Comparison of ENCODE assay signal across 19 cellular contexts in the genomic region with DNA sequence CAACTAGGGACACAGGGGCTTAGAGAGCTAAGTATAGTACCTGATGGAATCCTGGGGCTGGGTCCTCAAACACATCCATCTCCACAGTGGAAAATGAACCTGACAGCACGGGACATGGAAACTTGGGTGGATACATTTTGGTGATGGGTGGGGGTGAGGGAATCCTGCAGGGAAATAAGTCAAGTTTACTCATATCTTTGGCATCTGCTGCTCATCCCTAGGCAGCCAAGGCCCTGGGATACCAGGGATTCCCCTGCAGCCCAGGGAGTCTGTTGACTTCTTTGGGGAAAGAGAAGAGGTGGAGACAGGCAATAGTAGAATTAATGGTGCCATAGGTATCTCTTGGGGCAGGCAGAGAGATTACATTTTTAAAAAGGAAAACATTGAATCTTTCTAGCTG. TPM values are rescaled to one million over a fixed set of nuclear protein-coding genes. Genes with fewer than 3 reads are reported as not detected.
A peak's percentile ranks its signal among the peaks of the same experiment; 100 is the strongest.
DNase-seq lines count a peak whose midpoint lies in the region; ATAC-seq and TF ChIP-seq lines count a peak whose summit lies in the region.
"Had no signal": no experiment of that assay in that cellular context is flagged by ENCODE, and none has a peak within 500 bp of the region (broad histone marks: within the 10 kb centered on the region; RNA-seq: fewer than 3 reads in every experiment).

No MANE protein-coding gene starts in this region.

- TF ChIP-seq POLR2A in esophagus muscularis mucosa (IDR thresholded peaks at IDR 0.05; ENCODE audit: low read depth): no peak

- no peak overlapping the region for H3K4me3 ChIP-seq in esophagus muscularis mucosa
- H3K4me3 ChIP-seq: BLaER1 treated with 17β-estradiol and CSF1 and Interleukin-3, amounts not matched to agents 10 nM and 100 nM; pancreas; tibial nerve had no signal

- intact Hi-C loops in esophagus muscularis mucosa (cut with DNase I): no loop called here

- peaks cover 32 to 81% (median 62%) of the 10 kb centered on the region in 4 donors for H3K4me1 ChIP-seq in esophagus muscularis mucosa
- H3K4me1 ChIP-seq: tibial nerve had no signal

- peaks cover 0 to 45% (median 17%) of the 10 kb centered on the region in 4 donors for H3K36me3 ChIP-seq in esophagus muscularis mucosa
- H3K36me3 ChIP-seq: pancreas had no signal

- WGBS in esophagus muscularis mucosa: 27% methylated on average over 1 of the region's 1 CpG

- peak overlapping the region in 3 of 4 donors; percentile 50 to 65 (median 60) for H3K27ac ChIP-seq in esophagus muscularis mucosa (replicated peaks in 1 of 4)
- H3K27ac ChIP-seq: BLaER1 treated with 17β-estradiol and CSF1 and Interleukin-3, amounts not matched to agents 10 nM and 100 nM; tibial nerve had no signal

- TF ChIP-seq EP300 in esophagus muscularis mucosa (IDR thresholded peaks at IDR 0.05): no peak

- no peak for TF ChIP-seq CTCF in esophagus muscularis mucosa (IDR thresholded peaks at IDR 0.05)

- no peak for ATAC-seq in GM19455 (IDR thresholded peaks at IDR 0.05; ENCODE audit: unreplicated experiment)
- no peak for ATAC-seq in GM21737 (IDR thresholded peaks at IDR 0.05; ENCODE audit: unreplicated experiment)
- ATAC-seq: pancreas had no signal

- H3K27me3 ChIP-seq in esophagus muscularis mucosa: no peaks in the 10 kb centered on the region
- H3K27me3 ChIP-seq: BLaER1 treated with 17β-estradiol and CSF1 and Interleukin-3, amounts not matched to agents 10 nM and 100 nM; pancreas; tibial nerve had no signal

- DNase-seq in AG20443 (ENCODE audit: low spot score) (peak; percentile 67), M059J (ENCODE audit: low read depth) (peak; percentile 37), esophagus muscularis mucosa (ENCODE audit: extremely low spot score) (peak; percentile 87), myocyte (ENCODE audit: low read depth) (peak; percentile 66), NCI-H2029 treated with DMSO at 0.1 percent for 48 hours (lab: John Stamatoyannopoulos, UW) (no peak), D341Med (ENCODE audit: low spot score) (no peak)
- DNase-seq: DMS 273 treated with DMSO at 0.1 percent for 48 hours, head of caudate nucleus, NCI-H2081, NCI-H748 treated with DMSO at 0.1 percent for 48 hours, pancreas, small intestine had no signal

- no peaks in the 10 kb centered on the region for H3K9me3 ChIP-seq in esophagus muscularis mucosa
- H3K9me3 ChIP-seq: BLaER1 treated with 17β-estradiol and CSF1 and Interleukin-3, amounts not matched to agents 10 nM and 100 nM; pancreas; tibial nerve had no signal

RNA-seq across cellular contexts. Expression of gene APOBEC2, which starts 6.6 kb away (rescaled TPM):
- total RNA-seq in M059J (2014; rRNA removed; shearing (Covaris generic)): not detected in 2 replicates
- total RNA-seq in esophagus muscularis mucosa (1 to 10 TPM in 1 of 4 donors, under 1 TPM in 2, not detected in 1; 0.50 to 1.0 (median 0.97) TPM), myocyte (110 and 231 TPM in 2 replicates)
- 55.6 TPM for polyA plus RNA-seq in myocyte (2012)
- total RNA-seq: activated CD8-positive, alpha-beta memory T cell treated with anti-CD3 and anti-CD28 coated beads for 36 hours; activated T-helper 2 cell treated with anti-CD3 and anti-CD28 coated beads, Interferon-gamma antibody, Interleukin-2, Interleukin-4, amounts not matched to agents 10 μg/mL and 5 μg/mL and 100 μg/mL, durations not matched to agents 14 hours and 24 hours and 36 hours; kidney epithelial cell; tibial nerve had no signal

RNA-seq across cellular contexts. Expression of gene OARD1, which starts 12.6 kb away (rescaled TPM):
- total RNA-seq in M059J (2014; rRNA removed; shearing (Covaris generic)): 17.7 and 23.0 TPM in 2 replicates
- total RNA-seq in esophagus muscularis mucosa: 10 to 100 TPM; 11.9 to 19.4 (median 16.5) TPM
- total RNA-seq in myocyte: 10.2 and 18.8 TPM in 2 replicates
- polyA plus RNA-seq in myocyte (2012): 14.8 TPM

RNA-seq across cellular contexts. Expression of gene NFYA, which starts 13.2 kb away (rescaled TPM):
- 9.4 and 19.2 TPM in 2 replicates for total RNA-seq in M059J (2014; rRNA removed; shearing (Covaris generic))
- 10 to 100 TPM in 3 of 4 donors, 1 to 10 TPM in 1; 9.1 to 11.4 (median 10.5) TPM for total RNA-seq in esophagus muscularis mucosa
- total RNA-seq in myocyte: 17.2 and 20.9 TPM in 2 replicates
- 19.9 TPM for polyA plus RNA-seq in myocyte (2012)

RNA-seq across cellular contexts. Expression of gene TSPO2, which starts 17.3 kb away (rescaled TPM):
- total RNA-seq in M059J (2014; rRNA removed; shearing (Covaris generic)): not detected in 2 replicates
- not detected for total RNA-seq in esophagus muscularis mucosa
- total RNA-seq in myocyte: not detected in 2 replicates
- not detected for polyA plus RNA-seq in myocyte (2012)
- total RNA-seq: activated CD8-positive, alpha-beta memory T cell treated with anti-CD3 and anti-CD28 coated beads for 36 hours; activated T-helper 2 cell treated with anti-CD3 and anti-CD28 coated beads, Interferon-gamma antibody, Interleukin-2, Interleukin-4, amounts not matched to agents 10 μg/mL and 5 μg/mL and 100 μg/mL, durations not matched to agents 14 hours and 24 hours and 36 hours; kidney epithelial cell; tibial nerve had no signal

RNA-seq across cellular contexts. Expression of gene UNC5CL, which starts 20.5 kb away (rescaled TPM):
- 0.02 and 0.20 TPM in 2 replicates for total RNA-seq in M059J (2014; rRNA removed; shearing (Covaris generic))
- total RNA-seq in esophagus muscularis mucosa (under 1 TPM; 0.33 to 0.83 (median 0.60) TPM), myocyte (2.3 and 2.7 TPM in 2 replicates)
- 0.45 TPM for polyA plus RNA-seq in myocyte (2012)

Comparison
In these comparisons a context has a peak if more than half of its experiments do, and no peak if none do; other contexts are left out.
1. DNase-seq: peak in AG20443 (single experiment), M059J (single experiment), esophagus muscularis mucosa (single experiment) and myocyte (single experiment); none in NCI-H2029 treated with DMSO at 0.1 percent for 48 hours (single experiment) and D341Med (single experiment).
2. RNA of gene APOBEC2, which starts 6.6 kb away (total RNA-seq): 110 to 231 TPM in myocyte; 0.50 to 1.0 TPM in esophagus muscularis mucosa and not detected in M059J; every median in the first group is over 10 times any median in the second.